ENCODE assay signal across 11 cellular contexts in the genomic region with DNA sequence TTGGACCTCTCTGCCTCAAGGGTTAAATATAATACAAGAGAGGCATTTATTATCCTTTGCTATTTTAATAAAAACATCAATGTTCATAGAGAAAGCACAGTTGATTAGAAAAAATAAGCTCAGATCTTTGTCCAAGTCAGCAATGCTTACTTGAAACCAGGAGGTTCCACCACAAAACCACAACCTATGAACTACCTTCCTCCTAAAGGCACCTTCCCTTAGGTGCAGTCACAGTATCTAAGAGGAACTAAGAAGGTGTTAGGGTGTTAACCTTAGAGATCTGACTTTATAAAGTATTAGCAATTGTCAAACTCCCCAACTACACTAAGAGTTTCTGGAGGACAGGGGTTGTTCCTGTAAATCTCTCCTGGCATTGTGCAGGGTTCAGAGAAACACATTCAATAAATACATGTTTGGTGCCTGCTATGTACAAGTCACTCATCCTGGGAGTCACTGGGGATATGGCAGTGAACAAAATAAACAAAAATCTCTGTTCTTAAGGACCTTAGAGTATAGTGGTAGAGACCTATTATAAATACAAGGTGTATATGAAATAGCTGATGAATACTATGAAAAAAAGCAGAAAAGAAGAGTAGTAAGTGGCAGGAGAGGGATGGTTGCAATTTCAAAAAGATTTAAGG.
DNase-seq lines count a peak whose midpoint lies in the region; ATAC-seq, FAIRE-seq and TF ChIP-seq lines count a peak whose summit lies in the region.
"Had no signal": no experiment of that assay in that cellular context is flagged by ENCODE, and none has a peak within 500 bp of the region (broad histone marks: within the 10 kb centered on the region; RNA-seq: fewer than 3 reads in every experiment).

No MANE protein-coding gene starts in this region.

- no peak overlapping the region for H3K4me3 Mint-ChIP-seq in activated CD8-positive, alpha-beta memory T cell treated with anti-CD3 and anti-CD28 coated beads, Interleukin-2, amount 10 ng/mL, durations not matched to agents 7 days and 5 days
- H3K4me3 Mint-ChIP-seq in IgD-negative memory B cell = peak overlapping the region in 3 of 4 donors; percentile 42 to 77 (median 43)
- no peak overlapping the region for H3K4me3 Mint-ChIP-seq in CD14-positive monocyte

- no peaks in the 10 kb centered on the region for H3K27me3 Mint-ChIP-seq in activated CD8-positive, alpha-beta memory T cell treated with anti-CD3 and anti-CD28 coated beads, Interleukin-2, amount 10 ng/mL, durations not matched to agents 7 days and 5 days
- H3K27me3 Mint-ChIP-seq in IgD-negative memory B cell = no peaks in the 10 kb centered on the region
- peaks cover 0 to 2% (median 0%) of the 10 kb centered on the region in 3 donors for H3K27me3 Mint-ChIP-seq in CD14-positive monocyte (ENCODE audit: low read depth in 3 of 3)

- peaks cover 28% of the 10 kb centered on the region for H3K4me1 Mint-ChIP-seq in activated CD8-positive, alpha-beta memory T cell treated with anti-CD3 and anti-CD28 coated beads, Interleukin-2, amount 10 ng/mL, durations not matched to agents 7 days and 5 days
- H3K4me1 Mint-ChIP-seq in IgD-negative memory B cell = peaks cover 28 to 31% (median 30%) of the 10 kb centered on the region in 3 donors
- H3K4me1 Mint-ChIP-seq in CD14-positive monocyte = peaks cover 13% of the 10 kb centered on the region

- peaks cover 9% of the 10 kb centered on the region for H3K36me3 Mint-ChIP-seq in activated CD8-positive, alpha-beta memory T cell treated with anti-CD3 and anti-CD28 coated beads, Interleukin-2, amount 10 ng/mL, durations not matched to agents 7 days and 5 days
- H3K36me3 Mint-ChIP-seq in IgD-negative memory B cell (no peaks in the 10 kb centered on the region), CD14-positive monocyte (no peaks in the 10 kb centered on the region)

- no peaks in the 10 kb centered on the region for H3K36me3 ChIP-seq in stomach
- H3K36me3 ChIP-seq: transverse colon had no signal

- no peak for TF ChIP-seq POLR2A in stomach (IDR thresholded peaks at IDR 0.05)

- H3K27ac ChIP-seq in stomach = no peak overlapping the region
- H3K27ac ChIP-seq: transverse colon had no signal

- peak; percentile 83 for ATAC-seq in activated CD8-positive, alpha-beta memory T cell treated with anti-CD3 and anti-CD28 coated beads, Interleukin-2, amount 10 ng/mL, durations not matched to agents 7 days and 5 days
- ATAC-seq in HG02588 (IDR thresholded peaks at IDR 0.05; ENCODE audit: unreplicated experiment) = peak; percentile 78
- ATAC-seq: HCT116 had no signal

- no peak for TF ChIP-seq EP300 in stomach (IDR thresholded peaks at IDR 0.05)

- no peak overlapping the region for H3K4me3 ChIP-seq in stomach
- H3K4me3 ChIP-seq: transverse colon had no signal

- H3K9me3 Mint-ChIP-seq in activated CD8-positive, alpha-beta memory T cell treated with anti-CD3 and anti-CD28 coated beads, Interleukin-2, amount 10 ng/mL, durations not matched to agents 7 days and 5 days (ENCODE audit: low read depth) = peaks cover 2% of the 10 kb centered on the region
- H3K9me3 Mint-ChIP-seq in IgD-negative memory B cell (no peaks in the 10 kb centered on the region), CD14-positive monocyte (peaks cover 0 to 7% (median 0%) of the 10 kb centered on the region in 7 donors)

- CTCF ChIA-PET in activated CD8-positive, alpha-beta memory T cell treated with anti-CD3 and anti-CD28 coated beads, Interleukin-2, amount 10 ng/mL, durations not matched to agents 7 days and 5 days (lab: Charles Lee) = no interaction called here

- no peaks in the 10 kb centered on the region for H3K9me3 ChIP-seq in stomach
- H3K9me3 ChIP-seq: transverse colon had no signal

- peak overlapping the region; percentile 71 for H3K27ac Mint-ChIP-seq in activated CD8-positive, alpha-beta memory T cell treated with anti-CD3 and anti-CD28 coated beads, Interleukin-2, amount 10 ng/mL, durations not matched to agents 7 days and 5 days
- peak overlapping the region; percentile 7 to 80 (median 67) for H3K27ac Mint-ChIP-seq in IgD-negative memory B cell
- H3K27ac Mint-ChIP-seq in CD14-positive monocyte = no peak overlapping the region

- intact Hi-C loops in CD14-positive monocyte (cut with micrococcal nuclease) = no loop called here
- intact Hi-C loops in stomach (cut with DNase I; ENCODE audit: low total_unique reads) = no loop called here

- no peak for TF ChIP-seq CTCF in CD14-positive monocyte (IDR thresholded peaks at IDR 0.05)
- no peak for TF ChIP-seq CTCF in stomach (IDR thresholded peaks at IDR 0.05)

- DNase-seq in activated CD8-positive, alpha-beta memory T cell treated with anti-CD3 and anti-CD28 coated beads, Interleukin-2, amount 10 ng/mL, durations not matched to agents 7 days and 5 days = peak; percentile 47
- DNase-seq in activated CD8-positive, alpha-beta memory T cell treated with anti-CD3 and anti-CD28 coated beads, Interleukin-2, amount 50 U/mL, for 48 hours = no peak
- peak; percentile 27 for DNase-seq in renal cortical epithelial cell (ENCODE audit: low read depth)
- DNase-seq in CD14-positive monocyte (ENCODE audit: low spot score) = no peak
- DNase-seq in stomach = no peak
- DNase-seq in RCC 7860 (ENCODE audit: low spot score) = no peak
- DNase-seq: posterior cingulate gyrus, transverse colon had no signal

- no peaks in the 10 kb centered on the region for H3K4me1 ChIP-seq in stomach

- H3K27me3 ChIP-seq in stomach = no peaks in the 10 kb centered on the region
- H3K27me3 ChIP-seq: transverse colon had no signal

- no peak for FAIRE-seq in RCC 7860 (lab: Jason Lieb, UNC)

Comparison
In these comparisons a context has a peak if more than half of its experiments do, and no peak if none do; other contexts are left out.
1. DNase-seq: peak in activated CD8-positive, alpha-beta memory T cell treated with anti-CD3 and anti-CD28 coated beads, Interleukin-2, amount 10 ng/mL, durations not matched to agents 7 days and 5 days (single experiment) and renal cortical epithelial cell (single experiment); none in activated CD8-positive, alpha-beta memory T cell treated with anti-CD3 and anti-CD28 coated beads, Interleukin-2, amount 50 U/mL, for 48 hours (single experiment), CD14-positive monocyte (single experiment), stomach (single experiment) and RCC 7860 (single experiment).
2. H3K27ac Mint-ChIP-seq: peak in activated CD8-positive, alpha-beta memory T cell treated with anti-CD3 and anti-CD28 coated beads, Interleukin-2, amount 10 ng/mL, durations not matched to agents 7 days and 5 days (single experiment) and IgD-negative memory B cell (3 of 3); none in CD14-positive monocyte (0 of 7).
3. H3K4me3 Mint-ChIP-seq: peak in IgD-negative memory B cell (3 of 4); none in activated CD8-positive, alpha-beta memory T cell treated with anti-CD3 and anti-CD28 coated beads, Interleukin-2, amount 10 ng/mL, durations not matched to agents 7 days and 5 days (single experiment) and CD14-positive monocyte (0 of 2).